Comparison of ENCODE assay signal across 8 cellular contexts in genomic region chr11:103109818-103110388, GRCh38. TPM values are rescaled to one million over a fixed set of nuclear protein-coding genes. Genes with fewer than 3 reads are reported as not detected.
DNase-seq lines count a peak whose midpoint lies in the region; ATAC-seq, FAIRE-seq and TF ChIP-seq lines count a peak whose summit lies in the region.

No MANE protein-coding gene starts in this region.

- no peaks in the 10 kb centered on the region for H4K20me1 ChIP-seq in osteoblast (ENCODE audit: insufficient read depth, low read length)

- H3K9me3 Mint-ChIP-seq in T-helper 2 cell treated with Interferon-gamma antibody and Interleukin-4, amounts not matched to agents 5 μg/mL and 100 μg/mL, for 36 hours = no peaks in the 10 kb centered on the region

- peaks cover 37% of the 10 kb centered on the region for H3K27me3 Mint-ChIP-seq in T-helper 2 cell treated with Interferon-gamma antibody and Interleukin-4, amounts not matched to agents 5 μg/mL and 100 μg/mL, for 36 hours (ENCODE audit: low read depth)

- FAIRE-seq in RCC 7860 (lab: Jason Lieb, UNC) = no peak

- H3K4me1 Mint-ChIP-seq in T-helper 2 cell treated with Interferon-gamma antibody and Interleukin-4, amounts not matched to agents 5 μg/mL and 100 μg/mL, for 36 hours (ENCODE audit: low read depth) = peaks cover 11% of the 10 kb centered on the region

- H3K4me3 ChIP-seq in GM12864 (ENCODE audit: low read depth, low read length) (peak overlapping the region; percentile 35), fibroblast of pulmonary artery (replicated peaks; ENCODE audit: low read depth, low read length) (peak overlapping the region; percentile 61), osteoblast (ENCODE audit: insufficient read depth, low read length) (peak overlapping the region; percentile 92)

- no peaks in the 10 kb centered on the region for H3K36me3 ChIP-seq in osteoblast (ENCODE audit: insufficient read depth, low read length)

- H3K4me3 Mint-ChIP-seq in T-helper 2 cell treated with Interferon-gamma antibody and Interleukin-4, amounts not matched to agents 5 μg/mL and 100 μg/mL, for 36 hours = peak overlapping the region; percentile 96

- H3K9me3 ChIP-seq in osteoblast (ENCODE audit: low read depth, low read length) = no peaks in the 10 kb centered on the region

- peak overlapping the region; percentile 89 for H3K27ac Mint-ChIP-seq in T-helper 2 cell treated with Interferon-gamma antibody and Interleukin-4, amounts not matched to agents 5 μg/mL and 100 μg/mL, for 36 hours

- H3K4me2 ChIP-seq in osteoblast (ENCODE audit: insufficient read depth, low read length) = peak overlapping the region; percentile 94

- TF ChIP-seq CTCF in GM12864 (IDR thresholded peaks at IDR 0.05; ENCODE audit: low read depth, low read length, missing control alignments) = no peak
- no peak for TF ChIP-seq CTCF in fibroblast of pulmonary artery (IDR thresholded peaks at IDR 0.05; ENCODE audit: low read length, missing control alignments)
- no peak for TF ChIP-seq CTCF in osteoblast (IDR thresholded peaks at IDR 0.05; ENCODE audit: extremely low read depth, low read depth, low read length)

- ATAC-seq in HG02885 (IDR thresholded peaks at IDR 0.05; ENCODE audit: poor library complexity, unreplicated experiment) (peak; percentile 19), HG03159 (IDR thresholded peaks at IDR 0.05; ENCODE audit: unreplicated experiment) (no peak)

- H2AFZ ChIP-seq in osteoblast (ENCODE audit: low read length) = peak overlapping the region; percentile 96

- peaks cover 3% of the 10 kb centered on the region for H3K27me3 ChIP-seq in osteoblast (ENCODE audit: insufficient read depth, low read length)

- no peaks in the 10 kb centered on the region for H3K36me3 Mint-ChIP-seq in T-helper 2 cell treated with Interferon-gamma antibody and Interleukin-4, amounts not matched to agents 5 μg/mL and 100 μg/mL, for 36 hours (ENCODE audit: low read depth)

- H3K4me1 ChIP-seq in osteoblast (ENCODE audit: insufficient read depth, low read length) = peaks cover 20% of the 10 kb centered on the region

- H3K27ac ChIP-seq in osteoblast (ENCODE audit: low read depth, low read length) = peak overlapping the region; percentile 92

- H3K79me2 ChIP-seq in osteoblast (ENCODE audit: insufficient read depth, low read length) = peaks cover 31% of the 10 kb centered on the region

- DNase-seq in GM12864 (ENCODE audit: low read depth) (no peak), fibroblast of pulmonary artery (ENCODE audit: low read depth) (no peak), osteoblast (ENCODE audit: insufficient read length, low spot score, missing footprints) (no peak), RCC 7860 (ENCODE audit: low spot score) (no peak)
- DNase-seq in T-helper 2 cell treated with Interferon-gamma antibody and Interleukin-4, amounts not matched to agents 5 μg/mL and 100 μg/mL, for 36 hours (ENCODE audit: low spot score) = no peak
- no peak for DNase-seq in stimulated activated CD4-positive, alpha-beta T cell treated with anti-CD3 and anti-CD28 coated beads, Interleukin-2, amount 100 ng/mL, for 24 hours

RNA-seq across cellular contexts. Expression of gene DYNC2H1, which starts 0.7 kb away (rescaled TPM):
- 82.2 and 100 TPM in 2 replicates for total RNA-seq in osteoblast

RNA-seq across cellular contexts. Expression of gene DCUN1D5, which starts 17.9 kb away (rescaled TPM):
- 45.7 and 60.1 TPM in 2 replicates for total RNA-seq in osteoblast

Comparison
In these comparisons a context has a peak if more than half of its experiments do, and no peak if none do; other contexts are left out.
1. H3K4me3 ChIP-seq: peak in every context shown above with its lines; median percentile 92 in osteoblast; 61 in fibroblast of pulmonary artery; 35 in GM12864.